In the genomic region with DNA sequence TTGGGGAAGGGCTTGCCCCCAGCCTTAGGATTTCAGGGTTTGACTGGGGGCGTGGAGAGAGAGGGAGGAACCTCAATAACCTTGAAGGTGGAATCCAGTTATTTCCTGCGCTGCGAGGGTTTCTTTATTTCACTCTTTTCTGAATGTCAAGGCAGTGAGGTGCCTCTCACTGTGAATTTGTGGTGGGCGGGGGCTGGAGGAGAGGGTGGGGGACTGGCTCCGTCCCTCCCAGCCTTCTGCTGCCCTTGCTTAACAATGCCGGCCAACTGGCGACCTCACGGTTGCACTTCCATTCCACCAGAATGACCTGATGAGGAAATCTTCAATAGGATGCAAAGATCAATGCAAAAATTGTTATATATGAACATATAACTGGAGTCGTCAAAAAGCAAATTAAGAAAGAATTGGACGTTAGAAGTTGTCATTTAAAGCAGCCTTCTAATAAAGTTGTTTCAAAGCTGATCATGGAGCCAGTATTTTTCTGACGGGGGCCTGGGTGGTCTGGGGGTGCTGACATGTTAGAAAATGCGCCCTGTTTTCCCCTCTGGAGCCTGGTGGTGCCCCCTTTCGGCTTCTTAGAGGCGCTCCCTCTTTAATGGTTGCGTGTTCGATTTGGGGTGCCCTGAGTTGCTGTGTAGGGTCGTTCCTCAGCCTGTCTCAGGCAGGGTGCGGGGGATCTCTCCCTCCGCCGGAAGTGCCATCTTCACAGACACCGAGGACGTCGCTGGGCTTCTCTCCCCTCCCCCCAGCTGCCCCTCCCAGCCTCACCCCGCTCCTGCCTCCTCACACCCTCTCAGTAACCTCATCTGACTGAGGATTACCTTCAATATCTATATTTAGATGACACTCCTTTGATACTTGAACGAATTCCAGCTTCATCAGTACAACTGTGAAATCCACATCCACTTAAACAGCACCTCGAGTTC, we compare ENCODE assay signal across 15 cellular contexts. TPM values are rescaled to one million over a fixed set of nuclear protein-coding genes. Genes with fewer than 3 reads are reported as not detected.
DNase-seq lines count a peak whose midpoint lies in the region; ATAC-seq and TF ChIP-seq lines count a peak whose summit lies in the region.
"Had no signal": no experiment of that assay in that cellular context is flagged by ENCODE, and none has a peak within 500 bp of the region (broad histone marks: within the 10 kb centered on the region; RNA-seq: fewer than 3 reads in every experiment).

No MANE protein-coding gene starts in this region.

- TF ChIP-seq EP300 in ovary (IDR thresholded peaks at IDR 0.05), result no peak

- H3K27ac Mint-ChIP-seq in Calu3 (ENCODE audit: unreplicated experiment) (peak overlapping the region; percentile 9), T-cell (peak overlapping the region; percentile 1 to 23), MCF 10A (ENCODE audit: low read depth, unreplicated experiment) (no peak overlapping the region)
- H3K27ac Mint-ChIP-seq: dendritic cell treated with granulocyte-macrophage colony-stimulating factor and Interleukin-4, amounts not matched to agents 40 ng/mL and 50 ng/mL, for 4 days had no signal

- intact Hi-C loops in Calu3 (cut with micrococcal nuclease; ENCODE audit: unreplicated experiment), result no loop called here
- intact Hi-C loops in right cardiac atrium (cut with DNase I), result no loop called here
- intact Hi-C loops in ovary (cut with DNase I), result loop anchor here in 2 of 4 donors (5.0 to 10.0 kb wide), 2 partner anchors 54 to 67 kb away; no protein-coding TSS in a partner anchor
- intact Hi-C loops in MCF 10A (cut with micrococcal nuclease), result no loop called here

- peaks cover 64% of the 10 kb centered on the region for H3K36me3 Mint-ChIP-seq in Calu3 (ENCODE audit: insufficient read depth, unreplicated experiment)
- peaks cover 31% of the 10 kb centered on the region for H3K36me3 Mint-ChIP-seq in T-cell
- H3K36me3 Mint-ChIP-seq in MCF 10A (ENCODE audit: insufficient read depth, unreplicated experiment), result peaks cover 47% of the 10 kb centered on the region

- CTCF ChIA-PET in Calu3 (lab: Charles Lee) (no interaction called here), T-cell (lab: Charles Lee) (interaction anchor here in 1 of 2 donors (0.6 kb wide), 2 partner anchors 24 to 29 kb away, joined by 3 to 4 read pairs; no protein-coding TSS in a partner anchor), MCF 10A (lab: Yijun Ruan, JAX) (interaction anchor here (0.6 to 1.8 kb wide), 3 partner anchors 8 to 149 kb away, joined by 3 to 4 read pairs (median 3); no protein-coding TSS in a partner anchor)

- no peak for DNase-seq in Calu3
- DNase-seq in T-cell, result no peak
- DNase-seq in right cardiac atrium, result peak in 2 of 3 donors; percentile 47 to 48
- DNase-seq in ovary, result peak in 3 of 5 donors; percentile 29 to 47 (median 33)
- DNase-seq in NCI-H146 (lab: John Stamatoyannopoulos, UW), result no peak
- no peak for DNase-seq in MCF 10A (ENCODE audit: unreplicated experiment)
- DNase-seq in SIG-M5 treated with dmso at 0.1 percent for 504 hours (lab: John Stamatoyannopoulos, UW; ENCODE audit: unreplicated experiment), result no peak
- DNase-seq: mammary epithelial cell; NCI-H1105 treated with DMSO at 0.1 percent for 48 hours; NCI-H345; stimulated activated CD4-positive, alpha-beta T cell treated with anti-CD3 and anti-CD28 coated beads, Interleukin-15, amount 100 ng/mL, for 24 hours had no signal

- H3K4me3 ChIP-seq in right cardiac atrium (ENCODE audit: low read length) (no peak overlapping the region), ovary (no peak overlapping the region)
- H3K4me3 ChIP-seq: BLaER1 had no signal

- H3K4me3 Mint-ChIP-seq in Calu3 (ENCODE audit: low read depth, unreplicated experiment) (no peak overlapping the region), T-cell (no peak overlapping the region), MCF 10A (ENCODE audit: unreplicated experiment) (no peak overlapping the region)
- H3K4me3 Mint-ChIP-seq: dendritic cell treated with granulocyte-macrophage colony-stimulating factor and Interleukin-4, amounts not matched to agents 40 ng/mL and 50 ng/mL, for 4 days had no signal

- POLR2A ChIA-PET in T-cell (lab: Charles Lee) (no interaction called here), MCF 10A (lab: Yijun Ruan, JAX) (interaction anchor here (0.8 to 4.5 kb wide), 2 partner anchors 10 to 14 kb away, joined by 3 to 19 read pairs; no protein-coding TSS in a partner anchor)

- WGBS in right cardiac atrium, result 66% methylated on average over 26 of the region's 26 CpGs
- 46 to 50% (median 47%) methylated on average over 23 to 26 of the region's 26 CpGs for WGBS in ovary, 3 donors

- no peaks in the 10 kb centered on the region for H3K4me1 ChIP-seq in right cardiac atrium (ENCODE audit: control insufficient read depth, insufficient read depth, low read length)
- H3K4me1 ChIP-seq in ovary (ENCODE audit: insufficient read depth), result peaks cover 11% of the 10 kb centered on the region
- H3K4me1 ChIP-seq: parathyroid adenoma had no signal

- ATAC-seq in T-cell (replicated peaks in 1 of 4), result no peak
- peak; percentile 10 to 17 for ATAC-seq in right cardiac atrium
- ATAC-seq in GM21786 (IDR thresholded peaks at IDR 0.05; ENCODE audit: unreplicated experiment), result no peak

- H3K27ac ChIP-seq in right cardiac atrium (ENCODE audit: low read length) (no peak overlapping the region), ovary (peak overlapping the region in 1 of 2 donors; percentile 44)
- H3K27ac ChIP-seq: BLaER1, parathyroid adenoma had no signal

- no peaks in the 10 kb centered on the region for H3K36me3 ChIP-seq in ovary

- no peak for TF ChIP-seq POLR2A in ovary (IDR thresholded peaks at IDR 0.05)

- H3K27me3 ChIP-seq in right cardiac atrium (ENCODE audit: control insufficient read depth, insufficient read depth) (no peaks in the 10 kb centered on the region), ovary (no peaks in the 10 kb centered on the region)
- H3K27me3 ChIP-seq: BLaER1 had no signal

- H3K9me3 Mint-ChIP-seq in Calu3 (ENCODE audit: low read depth, unreplicated experiment), result no peaks in the 10 kb centered on the region
- no peaks in the 10 kb centered on the region for H3K9me3 Mint-ChIP-seq in T-cell
- H3K9me3 Mint-ChIP-seq in MCF 10A (ENCODE audit: unreplicated experiment), result no peaks in the 10 kb centered on the region
- H3K9me3 Mint-ChIP-seq: dendritic cell treated with granulocyte-macrophage colony-stimulating factor and Interleukin-4, amounts not matched to agents 40 ng/mL and 50 ng/mL, for 4 days had no signal

- H3K27me3 Mint-ChIP-seq in Calu3 (ENCODE audit: unreplicated experiment), result no peaks in the 10 kb centered on the region
- no peaks in the 10 kb centered on the region for H3K27me3 Mint-ChIP-seq in T-cell
- H3K27me3 Mint-ChIP-seq in MCF 10A (ENCODE audit: insufficient read depth, unreplicated experiment), result no peaks in the 10 kb centered on the region
- H3K27me3 Mint-ChIP-seq: dendritic cell treated with granulocyte-macrophage colony-stimulating factor and Interleukin-4, amounts not matched to agents 40 ng/mL and 50 ng/mL, for 4 days had no signal

- BruUV-seq in Calu3 (replicated peaks; lab: Mats Ljungman, UMichigan) (no TSS peak), MCF 10A (replicated peaks; lab: Mats Ljungman, UMichigan) (no TSS peak)

- H3K9me3 ChIP-seq in right cardiac atrium (ENCODE audit: control insufficient read depth, low read length) (no peaks in the 10 kb centered on the region), ovary (no peaks in the 10 kb centered on the region)
- H3K9me3 ChIP-seq: BLaER1 had no signal

- TF ChIP-seq CTCF in Calu3 (IDR thresholded peaks at IDR 0.05; ENCODE audit: unreplicated experiment), result no peak
- no peak for TF ChIP-seq CTCF in ovary (IDR thresholded peaks at IDR 0.05)
- no peak for TF ChIP-seq CTCF in MCF 10A (IDR thresholded peaks at IDR 0.05; ENCODE audit: unreplicated experiment)

- H3K4me1 Mint-ChIP-seq in Calu3 (ENCODE audit: low read depth, unreplicated experiment) (no peaks in the 10 kb centered on the region), T-cell (peaks cover 11 to 16% (median 13%) of the 10 kb centered on the region in 3 donors), MCF 10A (ENCODE audit: insufficient read depth, unreplicated experiment) (no peaks in the 10 kb centered on the region)

RNA-seq across cellular contexts. Expression of a gene that starts 18.5 kb away (rescaled TPM):
- total RNA-seq in Calu3 (2022) (121 and 137 TPM in 2 replicates), T-cell (10 to 100 TPM; 60.2 to 91.7 (median 79.2) TPM), right cardiac atrium (100 to 1,000 TPM; 122 to 128 (median 126) TPM), ovary (10 to 100 TPM; 33.7 to 69.5 (median 61.3) TPM), MCF 10A (2022) (114 and 130 TPM in 2 replicates)
- polyA plus RNA-seq in right cardiac atrium (162 TPM), ovary (10 to 100 TPM; 19.6 to 33.8 TPM)

RNA-seq across cellular contexts. Expression of a gene that starts 40.2 kb away (rescaled TPM):
- total RNA-seq in Calu3 (2022) (2,733 and 4,208 TPM in 2 replicates), T-cell (not detected), right cardiac atrium (not detected), ovary (10 to 100 TPM in 2 of 7 donors, 1 to 10 TPM in 3, under 1 TPM in 1, not detected in 1; 0.33 to 19.5 (median 4.3) TPM), MCF 10A (2022) (7.7 and 41.6 TPM in 2 replicates)
- polyA plus RNA-seq in right cardiac atrium (0.16 TPM), ovary (under 1 TPM in 1 of 2 donors, not detected in 1; 0.46 TPM)

RNA-seq across cellular contexts. Expression of a gene that starts 41.0 kb away (rescaled TPM):
- 19.5 and 22.1 TPM in 2 replicates for total RNA-seq in Calu3 (2022)
- total RNA-seq in T-cell, result 10 to 100 TPM; 11.8 to 21.0 (median 17.3) TPM
- 10 to 100 TPM in 1 of 4 donors, 1 to 10 TPM in 3; 6.3 to 16.1 (median 7.0) TPM for total RNA-seq in right cardiac atrium
- 5.8 TPM for polyA plus RNA-seq in right cardiac atrium
- 10 to 100 TPM; 24.1 to 90.1 (median 40.0) TPM for total RNA-seq in ovary
- polyA plus RNA-seq in ovary, result 10 to 100 TPM; 23.4 to 28.6 TPM
- 11.1 and 15.5 TPM in 2 replicates for total RNA-seq in MCF 10A (2022)

RNA-seq across cellular contexts. Expression of a gene that starts 41.9 kb away (rescaled TPM):
- total RNA-seq in Calu3 (2022), result 6.7 and 9.0 TPM in 2 replicates
- 10 to 100 TPM; 11.6 to 14.9 (median 13.8) TPM for total RNA-seq in T-cell
- total RNA-seq in right cardiac atrium, result 1 to 10 TPM; 6.1 to 8.7 (median 6.4) TPM
- polyA plus RNA-seq in right cardiac atrium, result 5.0 TPM
- 10 to 100 TPM in 1 of 7 donors, 1 to 10 TPM in 6; 4.1 to 10.9 (median 5.9) TPM for total RNA-seq in ovary
- polyA plus RNA-seq in ovary, result 1 to 10 TPM; 6.6 to 9.0 TPM
- 15.8 and 17.1 TPM in 2 replicates for total RNA-seq in MCF 10A (2022)

RNA-seq across cellular contexts. Expression of a gene that starts 51.0 kb away (rescaled TPM):
- total RNA-seq in Calu3 (2022), result 77.6 and 82.3 TPM in 2 replicates
- total RNA-seq in T-cell, result 10 to 100 TPM; 50.0 to 85.9 (median 81.4) TPM
- 10 to 100 TPM; 41.6 to 58.0 (median 49.1) TPM for total RNA-seq in right cardiac atrium
- 138 TPM for polyA plus RNA-seq in right cardiac atrium
- total RNA-seq in ovary, result 100 to 1,000 TPM in 1 of 7 donors, 10 to 100 TPM in 6; 17.9 to 210 (median 31.7) TPM
- polyA plus RNA-seq in ovary, result 10 to 100 TPM in 1 of 2 donors, 1 to 10 TPM in 1; 2.4 to 59.3 TPM
- total RNA-seq in MCF 10A (2022), result 68.6 and 70.4 TPM in 2 replicates

Comparison
In these comparisons a context has a peak if more than half of its experiments do, and no peak if none do; other contexts are left out.
1. DNase-seq: peak in right cardiac atrium (2 of 3) and ovary (3 of 5); none in Calu3 (single experiment), T-cell (0 of 34), NCI-H146 (single experiment), MCF 10A (single experiment) and SIG-M5 treated with dmso at 0.1 percent for 504 hours (single experiment).
2. ATAC-seq: peak in right cardiac atrium (2 of 2); none in T-cell (0 of 4) and GM21786 (single experiment).
3. RNA of a gene that starts 40.2 kb away (total RNA-seq): 2,733 to 4,208 TPM in Calu3; 7.7 to 41.6 TPM in MCF 10A, 0.33 to 19.5 TPM in ovary, not detected in T-cell and not detected in right cardiac atrium; every median in the first group is over 10 times any median in the second.